Comparison of ENCODE assay signal across 13 cellular contexts in the genomic region with DNA sequence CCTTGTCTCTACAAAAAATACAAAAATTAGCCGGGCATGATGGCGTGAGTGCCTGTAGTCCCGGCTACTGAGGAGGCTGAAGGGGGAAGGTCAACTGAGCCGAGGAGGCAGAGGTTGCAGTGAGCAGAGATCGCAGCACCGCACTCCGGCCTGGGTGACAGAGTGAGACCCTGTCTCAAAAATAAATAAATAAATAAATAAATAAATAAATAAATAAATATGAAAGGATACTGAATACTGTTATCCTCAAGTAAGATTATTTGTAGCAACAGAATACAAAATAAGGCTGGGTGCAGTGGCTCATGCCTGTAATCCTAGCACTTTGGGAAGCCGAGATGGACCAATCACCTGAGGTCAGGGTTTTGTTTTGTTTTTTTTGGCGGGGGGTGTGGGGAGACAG. TPM values are rescaled to one million over a fixed set of nuclear protein-coding genes. Genes with fewer than 3 reads are reported as not detected.
DNase-seq lines count a peak whose midpoint lies in the region; ATAC-seq and TF ChIP-seq lines count a peak whose summit lies in the region.
"Had no signal": no experiment of that assay in that cellular context is flagged by ENCODE, and none has a peak within 500 bp of the region (broad histone marks: within the 10 kb centered on the region; RNA-seq: fewer than 3 reads in every experiment).

No MANE protein-coding gene starts in this region.

- H3K4me3 ChIP-seq in RWPE2 (ENCODE audit: severe bottlenecking) (no peak overlapping the region), lower lobe of right lung (no peak overlapping the region), tibial nerve (no peak overlapping the region)

- H3K27ac ChIP-seq in RWPE2 (ENCODE audit: poor library complexity, severe bottlenecking) (peak overlapping the region; percentile 81), lower lobe of right lung (peak overlapping the region; percentile 96), tibial nerve (peak overlapping the region in 3 of 4 donors; percentile 90 to 99 (median 99))

- H3K4me1 ChIP-seq in RWPE2 (ENCODE audit: insufficient read depth, poor library complexity, severe bottlenecking): peaks cover 3% of the 10 kb centered on the region
- H3K4me1 ChIP-seq in lower lobe of right lung: peaks cover 41% of the 10 kb centered on the region
- H3K4me1 ChIP-seq in tibial nerve: peaks cover 0 to 53% (median 28%) of the 10 kb centered on the region in 4 donors

- TF ChIP-seq CTCF in RWPE2 (IDR thresholded peaks at IDR 0.05; ENCODE audit: poor library complexity, severe bottlenecking): no peak
- no peak for TF ChIP-seq CTCF in lower lobe of right lung (IDR thresholded peaks at IDR 0.05)
- no peak for TF ChIP-seq CTCF in tibial nerve (IDR thresholded peaks at IDR 0.05)

- H3K9me3 ChIP-seq in RWPE2 (ENCODE audit: severe bottlenecking) (no peaks in the 10 kb centered on the region), lower lobe of right lung (no peaks in the 10 kb centered on the region), tibial nerve (no peaks in the 10 kb centered on the region)
- H3K9me3 ChIP-seq: left lung had no signal

- intact Hi-C loops in lower lobe of right lung (cut with DNase I): no loop called here

- H3K4me1 Mint-ChIP-seq in activated naive CD8-positive, alpha-beta T cell treated with anti-CD3 and anti-CD28 coated beads, Interleukin-2, amount 10 ng/mL, durations not matched to agents 7 days and 5 days: peaks cover 26% of the 10 kb centered on the region
- peaks cover 37% of the 10 kb centered on the region for H3K4me1 Mint-ChIP-seq in activated naive CD8-positive, alpha-beta T cell treated with anti-CD3 and anti-CD28 coated beads, Interleukin-2, amount 50 U/mL, for 24 hours

- peaks cover 13% of the 10 kb centered on the region for H3K36me3 ChIP-seq in RWPE2 (ENCODE audit: low read depth)
- peaks cover 26% of the 10 kb centered on the region for H3K36me3 ChIP-seq in lower lobe of right lung
- H3K36me3 ChIP-seq in tibial nerve: peaks cover 2 to 30% (median 2%) of the 10 kb centered on the region in 3 donors

- POLR2A ChIA-PET in activated naive CD8-positive, alpha-beta T cell treated with anti-CD3 and anti-CD28 coated beads, Interleukin-2, amount 10 ng/mL, durations not matched to agents 7 days and 5 days (lab: Charles Lee): interaction anchor here (3.2 to 4.0 kb wide), 2 partner anchors 31 to 102 kb away, joined by 34 to 39 read pairs; partner anchors contain the start of genes SMARCC2 and ZC3H10

- TF ChIP-seq EP300 in tibial nerve (IDR thresholded peaks at IDR 0.05): no peak

- no peaks in the 10 kb centered on the region for H3K9me3 Mint-ChIP-seq in activated naive CD8-positive, alpha-beta T cell treated with anti-CD3 and anti-CD28 coated beads, Interleukin-2, amount 10 ng/mL, durations not matched to agents 7 days and 5 days
- H3K9me3 Mint-ChIP-seq in activated naive CD8-positive, alpha-beta T cell treated with anti-CD3 and anti-CD28 coated beads, Interleukin-2, amount 50 U/mL, for 24 hours: no peaks in the 10 kb centered on the region

- DNase-seq in activated naive CD8-positive, alpha-beta T cell treated with anti-CD3 and anti-CD28 coated beads, Interleukin-2, amount 10 ng/mL, durations not matched to agents 7 days and 5 days: no peak
- DNase-seq in activated naive CD8-positive, alpha-beta T cell treated with anti-CD3 and anti-CD28 coated beads, Interleukin-2, amount 50 U/mL, for 24 hours: no peak
- DNase-seq in RWPE2 (ENCODE audit: low spot score): no peak
- no peak for DNase-seq in lower lobe of right lung
- DNase-seq in tibial nerve (ENCODE audit: low spot score in 2 of 2): no peak
- DNase-seq in NCI-H1694 treated with DMSO at 0.1 percent for 48 hours (lab: John Stamatoyannopoulos, UW): no peak
- DNase-seq in NOMO-1 treated with dmso at 0.1 percent for 144 hours (lab: John Stamatoyannopoulos, UW; ENCODE audit: unreplicated experiment): no peak
- DNase-seq in superior temporal gyrus (ENCODE audit: extremely low spot score): no peak
- DNase-seq: activated CD4-positive, alpha-beta T cell treated with anti-CD3 and anti-CD28 coated beads, Interleukin-2, amount 50 U/mL, for 1 hour; left lung; NCI-H2107; small intestine had no signal

- TF ChIP-seq POLR2A in tibial nerve (IDR thresholded peaks at IDR 0.05): no peak

- 82 to 84% methylated on average over 9 of the region's 9 CpGs for WGBS in tibial nerve, 2 donors

- ATAC-seq in activated naive CD8-positive, alpha-beta T cell treated with anti-CD3 and anti-CD28 coated beads, Interleukin-2, amount 10 ng/mL, durations not matched to agents 7 days and 5 days (ENCODE audit: low read depth): no peak
- ATAC-seq in activated naive CD8-positive, alpha-beta T cell treated with anti-CD3 and anti-CD28 coated beads, Interleukin-2, amount 50 U/mL, for 24 hours: no peak
- ATAC-seq in RWPE2 (ENCODE audit: low read depth) (no peak), lower lobe of right lung (no peak)
- ATAC-seq: esophagus mucosa, left lung had no signal

- peaks cover 10% of the 10 kb centered on the region for H3K36me3 Mint-ChIP-seq in activated naive CD8-positive, alpha-beta T cell treated with anti-CD3 and anti-CD28 coated beads, Interleukin-2, amount 10 ng/mL, durations not matched to agents 7 days and 5 days
- H3K36me3 Mint-ChIP-seq in activated naive CD8-positive, alpha-beta T cell treated with anti-CD3 and anti-CD28 coated beads, Interleukin-2, amount 50 U/mL, for 24 hours (ENCODE audit: low read depth): peaks cover 5% of the 10 kb centered on the region

- H3K4me3 Mint-ChIP-seq in activated naive CD8-positive, alpha-beta T cell treated with anti-CD3 and anti-CD28 coated beads, Interleukin-2, amount 10 ng/mL, durations not matched to agents 7 days and 5 days: peak overlapping the region; percentile 25
- H3K4me3 Mint-ChIP-seq in activated naive CD8-positive, alpha-beta T cell treated with anti-CD3 and anti-CD28 coated beads, Interleukin-2, amount 50 U/mL, for 24 hours: no peak overlapping the region

- H3K27me3 ChIP-seq in RWPE2 (ENCODE audit: insufficient read depth, poor library complexity, severe bottlenecking) (no peaks in the 10 kb centered on the region), lower lobe of right lung (ENCODE audit: low read depth) (no peaks in the 10 kb centered on the region), tibial nerve (no peaks in the 10 kb centered on the region)
- H3K27me3 ChIP-seq: left lung had no signal

- H3K27me3 Mint-ChIP-seq in activated naive CD8-positive, alpha-beta T cell treated with anti-CD3 and anti-CD28 coated beads, Interleukin-2, amount 10 ng/mL, durations not matched to agents 7 days and 5 days: no peaks in the 10 kb centered on the region
- no peaks in the 10 kb centered on the region for H3K27me3 Mint-ChIP-seq in activated naive CD8-positive, alpha-beta T cell treated with anti-CD3 and anti-CD28 coated beads, Interleukin-2, amount 50 U/mL, for 24 hours

- no peak overlapping the region for H3K27ac Mint-ChIP-seq in activated naive CD8-positive, alpha-beta T cell treated with anti-CD3 and anti-CD28 coated beads, Interleukin-2, amount 10 ng/mL, durations not matched to agents 7 days and 5 days
- no peak overlapping the region for H3K27ac Mint-ChIP-seq in activated naive CD8-positive, alpha-beta T cell treated with anti-CD3 and anti-CD28 coated beads, Interleukin-2, amount 50 U/mL, for 24 hours

RNA-seq across cellular contexts. Expression of gene RNF41, which starts 1.9 kb away (rescaled TPM):
- total RNA-seq in activated naive CD8-positive, alpha-beta T cell treated with anti-CD3 and anti-CD28 coated beads, Interleukin-2, amount 10 ng/mL, durations not matched to agents 7 days and 5 days: 10 to 100 TPM; 36.1 to 38.1 TPM
- total RNA-seq in lower lobe of right lung (49.8 TPM), tibial nerve (10 to 100 TPM; 50.0 to 81.6 (median 62.0) TPM)

RNA-seq across cellular contexts. Expression of gene NABP2, which starts 4.3 kb away (rescaled TPM):
- total RNA-seq in activated naive CD8-positive, alpha-beta T cell treated with anti-CD3 and anti-CD28 coated beads, Interleukin-2, amount 10 ng/mL, durations not matched to agents 7 days and 5 days: 10 to 100 TPM; 43.4 to 47.1 TPM
- total RNA-seq in lower lobe of right lung (20.9 TPM), tibial nerve (10 to 100 TPM; 15.1 to 41.7 (median 24.6) TPM)

RNA-seq across cellular contexts. Expression of gene SLC39A5, which starts 10.0 kb away (rescaled TPM):
- 1 to 10 TPM in 1 of 2 experiments, not detected in 1; 1.4 TPM for total RNA-seq in activated naive CD8-positive, alpha-beta T cell treated with anti-CD3 and anti-CD28 coated beads, Interleukin-2, amount 10 ng/mL, durations not matched to agents 7 days and 5 days
- total RNA-seq in lower lobe of right lung (not detected), tibial nerve (1 to 10 TPM in 1 of 4 donors, not detected in 3; 1.5 TPM)
- total RNA-seq: esophagus mucosa had no signal

RNA-seq across cellular contexts. Expression of gene SMARCC2, which starts 30.6 kb away (rescaled TPM):
- total RNA-seq in activated naive CD8-positive, alpha-beta T cell treated with anti-CD3 and anti-CD28 coated beads, Interleukin-2, amount 10 ng/mL, durations not matched to agents 7 days and 5 days: 100 to 1,000 TPM; 162 to 174 TPM
- total RNA-seq in lower lobe of right lung: 115 TPM
- 100 to 1,000 TPM; 104 to 139 (median 117) TPM for total RNA-seq in tibial nerve

RNA-seq across cellular contexts. Expression of gene ANKRD52, which starts 38.3 kb away (rescaled TPM):
- 10 to 100 TPM; 45.3 to 49.4 TPM for total RNA-seq in activated naive CD8-positive, alpha-beta T cell treated with anti-CD3 and anti-CD28 coated beads, Interleukin-2, amount 10 ng/mL, durations not matched to agents 7 days and 5 days
- total RNA-seq in lower lobe of right lung: 27.8 TPM
- total RNA-seq in tibial nerve: 10 to 100 TPM; 14.6 to 42.4 (median 23.9) TPM
